ENCODE assay signal across 16 cellular contexts in the genomic region with DNA sequence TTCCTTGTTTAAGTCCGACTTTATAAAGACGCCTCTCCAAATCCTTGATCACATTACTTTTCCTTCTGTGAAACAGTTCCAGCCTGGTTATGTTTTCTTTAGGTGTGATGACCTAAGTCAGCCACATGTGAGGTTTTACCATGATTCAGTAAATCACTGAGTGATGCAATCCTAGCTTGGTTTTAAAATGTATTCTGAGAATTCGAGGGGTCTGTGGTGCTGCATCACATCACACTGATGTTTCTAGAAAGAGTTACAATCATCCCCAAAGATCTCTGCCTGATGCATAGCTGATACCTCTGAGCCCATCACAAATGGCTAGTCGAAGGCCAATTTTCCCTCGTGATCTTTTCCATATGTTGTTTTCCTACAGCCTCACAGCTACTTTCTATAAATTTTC.
DNase-seq lines count a peak whose midpoint lies in the region; TF ChIP-seq lines count a peak whose summit lies in the region.
"Had no signal": no experiment of that assay in that cellular context is flagged by ENCODE, and none has a peak within 500 bp of the region (broad histone marks: within the 10 kb centered on the region; RNA-seq: fewer than 3 reads in every experiment).

No MANE protein-coding gene starts in this region.

- H3K4me3 ChIP-seq in AG10803 (ENCODE audit: low read length): no peak overlapping the region
- H3K4me3 ChIP-seq in adipocyte (ENCODE audit: low read length): no peak overlapping the region
- no peak overlapping the region for H3K4me3 ChIP-seq in endodermal cell (ENCODE audit: low read length)
- no peak overlapping the region for H3K4me3 ChIP-seq in dorsolateral prefrontal cortex

- no peaks in the 10 kb centered on the region for H3K9me3 Mint-ChIP-seq in endodermal cell
- no peaks in the 10 kb centered on the region for H3K9me3 Mint-ChIP-seq in chondrocyte (ENCODE audit: low read depth)
- H3K9me3 Mint-ChIP-seq: CD4-positive, alpha-beta T cell had no signal

- H3K36me3 Mint-ChIP-seq in endodermal cell (ENCODE audit: low read depth) (peaks cover 17% of the 10 kb centered on the region), chondrocyte (ENCODE audit: low read depth) (no peaks in the 10 kb centered on the region)

- H3K27ac ChIP-seq in endodermal cell (ENCODE audit: low read depth, low read length) (no peak overlapping the region), dorsolateral prefrontal cortex (no peak overlapping the region)

- peaks cover 5% of the 10 kb centered on the region for H3K4me1 Mint-ChIP-seq in endodermal cell
- no peaks in the 10 kb centered on the region for H3K4me1 Mint-ChIP-seq in chondrocyte (ENCODE audit: low read depth)
- H3K4me1 Mint-ChIP-seq: B cell had no signal

- H3K9ac ChIP-seq in adipocyte (ENCODE audit: low read length): no peak overlapping the region
- H3K9ac ChIP-seq in endodermal cell (ENCODE audit: extremely low read depth, low read length, poor library complexity, severe bottlenecking): no peak overlapping the region

- H3K4me1 ChIP-seq in adipocyte (ENCODE audit: control insufficient read depth, insufficient read depth, low read length): no peaks in the 10 kb centered on the region
- H3K4me1 ChIP-seq in endodermal cell (ENCODE audit: control insufficient read depth, insufficient read depth, low read length): no peaks in the 10 kb centered on the region

- H3K9me3 ChIP-seq in adipocyte (ENCODE audit: control insufficient read depth, low read length): no peaks in the 10 kb centered on the region
- no peaks in the 10 kb centered on the region for H3K9me3 ChIP-seq in endodermal cell (ENCODE audit: control insufficient read depth, low read length)

- WGBS in endodermal cell (ENCODE audit: insufficient coverage in 1 of 2, insufficient read length in 1 of 2), 2 experiments: 91 to 92% methylated on average over 3 to 5 of the region's 5 CpGs

- DNase-seq in AG10803 (ENCODE audit: low read depth): peak; percentile 3
- peak; percentile 11 for DNase-seq in ELR (ENCODE audit: low read depth)
- DNase-seq in adipocyte (ENCODE audit: low read depth): peak; percentile 10
- peak; percentile 10 for DNase-seq in endodermal cell
- no peak for DNase-seq in SKM-1 (lab: John Stamatoyannopoulos, UW; ENCODE audit: unreplicated experiment)
- no peak for DNase-seq in HuH-7 (ENCODE audit: low spot score)
- DNase-seq in dorsolateral prefrontal cortex: no peak
- DNase-seq in chondrocyte (ENCODE audit: low spot score): no peak
- DNase-seq: ACHN; C1 segment of cervical spinal cord; Calu3; CD4-positive, alpha-beta T cell; DMS 273 treated with DMSO at 0.1 percent for 48 hours; GF-D8; H7 had no signal

- H3K27me3 Mint-ChIP-seq in endodermal cell (ENCODE audit: insufficient read depth) (peaks cover 15% of the 10 kb centered on the region), chondrocyte (ENCODE audit: low read depth) (peaks cover 11% of the 10 kb centered on the region)

- H3K27ac Mint-ChIP-seq in endodermal cell (no peak overlapping the region), chondrocyte (ENCODE audit: unreplicated experiment) (no peak overlapping the region)
- H3K27ac Mint-ChIP-seq: B cell; CD4-positive, alpha-beta T cell had no signal

- no peak for TF ChIP-seq CTCF in AG10803 (conservative IDR thresholded peaks at IDR 0.05; ENCODE audit: low read length)
- TF ChIP-seq CTCF in endodermal cell (conservative IDR thresholded peaks at IDR 0.05): no peak
- TF ChIP-seq CTCF in dorsolateral prefrontal cortex (IDR thresholded peaks at IDR 0.05 in 54 of 56, conservative IDR thresholded peaks at IDR 0.05 in 2 of 56; ENCODE audit: low read depth in 1 of 56, partially characterized antibody in 56 of 56): no peak
- no peak for TF ChIP-seq CTCF in chondrocyte (IDR thresholded peaks at IDR 0.05)

- intact Hi-C loops in dorsolateral prefrontal cortex (cut with DNase I): no loop called here

- H3K4me3 Mint-ChIP-seq in endodermal cell (no peak overlapping the region), chondrocyte (ENCODE audit: unreplicated experiment) (no peak overlapping the region)
- H3K4me3 Mint-ChIP-seq: B cell; CD4-positive, alpha-beta T cell had no signal

- H3K27me3 ChIP-seq in adipocyte (replicated peaks; ENCODE audit: control insufficient read depth, insufficient read depth, low read length) (peaks cover 40% of the 10 kb centered on the region), endodermal cell (ENCODE audit: control insufficient read depth, insufficient read depth, low read length, poor library complexity, severe bottlenecking) (peaks cover 18% of the 10 kb centered on the region), dorsolateral prefrontal cortex (peaks cover 0 to 17% (median 0%) of the 10 kb centered on the region in 45 donors)

- H3K36me3 ChIP-seq in adipocyte (ENCODE audit: control insufficient read depth, insufficient read depth, low read length, severe bottlenecking) (no peaks in the 10 kb centered on the region), endodermal cell (ENCODE audit: control insufficient read depth, insufficient read depth, low read length) (no peaks in the 10 kb centered on the region)

Comparison
In these comparisons a context has a peak if more than half of its experiments do, and no peak if none do; other contexts are left out.
1. DNase-seq: peak in AG10803 (single experiment), ELR (single experiment), adipocyte (single experiment) and endodermal cell (single experiment); none in SKM-1 (single experiment), HuH-7 (single experiment), dorsolateral prefrontal cortex (0 of 10) and chondrocyte (single experiment).